ENCODE assay signal across 1 cellular context in the genomic region with DNA sequence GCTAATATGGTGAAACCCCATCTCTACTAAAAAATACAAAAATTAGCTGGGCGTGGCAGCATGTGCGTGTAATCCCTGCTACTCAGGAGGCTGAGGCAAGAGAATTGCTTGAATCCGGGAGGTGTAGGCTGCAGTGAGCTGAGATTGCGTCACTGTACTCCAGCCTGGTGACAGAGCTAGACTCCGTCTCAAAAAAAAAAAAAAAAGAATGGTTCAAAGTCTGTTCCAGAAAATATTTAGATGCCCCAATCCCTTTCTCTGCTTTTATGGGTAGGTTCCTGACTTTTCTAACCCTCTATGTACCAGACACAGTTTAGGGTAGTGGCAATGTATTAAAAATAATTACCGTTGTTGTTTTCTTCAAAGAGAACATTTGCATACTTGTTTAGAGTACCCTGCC.
TF ChIP-seq lines count a peak whose summit lies in the region.

No MANE protein-coding gene starts in this region.

TF ChIP-seq in HepG2, 621 proteins besides CTCF, POLR2A, EP300 and RAD21 (continued from another document and continues in another):
- TF ChIP-seq, protein P1, sequence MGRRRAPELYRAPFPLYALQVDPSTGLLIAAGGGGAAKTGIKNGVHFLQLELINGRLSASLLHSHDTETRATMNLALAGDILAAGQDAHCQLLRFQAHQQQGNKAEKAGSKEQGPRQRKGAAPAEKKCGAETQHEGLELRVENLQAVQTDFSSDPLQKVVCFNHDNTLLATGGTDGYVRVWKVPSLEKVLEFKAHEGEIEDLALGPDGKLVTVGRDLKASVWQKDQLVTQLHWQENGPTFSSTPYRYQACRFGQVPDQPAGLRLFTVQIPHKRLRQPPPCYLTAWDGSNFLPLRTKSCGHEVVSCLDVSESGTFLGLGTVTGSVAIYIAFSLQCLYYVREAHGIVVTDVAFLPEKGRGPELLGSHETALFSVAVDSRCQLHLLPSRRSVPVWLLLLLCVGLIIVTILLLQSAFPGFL (CRISPR knock-in tag; IDR thresholded peaks at IDR 0.05), result no peak
- no peak for TF ChIP-seq ZNF737 (CRISPR knock-in tag; IDR thresholded peaks at IDR 0.05; ENCODE audit: borderline replicate concordance)
- no peak for TF ChIP-seq ZNF256 (CRISPR knock-in tag; conservative IDR thresholded peaks at IDR 0.05)
- TF ChIP-seq KLF13 (CRISPR knock-in tag; IDR thresholded peaks at IDR 0.05), result no peak
- TF ChIP-seq, protein P2, sequence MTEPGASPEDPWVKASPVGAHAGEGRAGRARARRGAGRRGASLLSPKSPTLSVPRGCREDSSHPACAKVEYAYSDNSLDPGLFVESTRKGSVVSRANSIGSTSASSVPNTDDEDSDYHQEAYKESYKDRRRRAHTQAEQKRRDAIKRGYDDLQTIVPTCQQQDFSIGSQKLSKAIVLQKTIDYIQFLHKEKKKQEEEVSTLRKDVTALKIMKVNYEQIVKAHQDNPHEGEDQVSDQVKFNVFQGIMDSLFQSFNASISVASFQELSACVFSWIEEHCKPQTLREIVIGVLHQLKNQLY (CRISPR knock-in tag; IDR thresholded peaks at IDR 0.05), result no peak
- TF ChIP-seq ZNF225 (CRISPR knock-in tag; IDR thresholded peaks at IDR 0.05), result no peak
- TF ChIP-seq MEIS1 (CRISPR knock-in tag; IDR thresholded peaks at IDR 0.05; ENCODE audit: borderline replicate concordance), result 0 out of 2 replicates have a peak, but pooled peaks have one; percentile 47
- no peak for TF ChIP-seq ZNF562 (CRISPR knock-in tag; IDR thresholded peaks at IDR 0.05; ENCODE audit: borderline replicate concordance)
- TF ChIP-seq MZF1 (CRISPR knock-in tag; IDR thresholded peaks at IDR 0.05; ENCODE audit: borderline replicate concordance), result no peak
- TF ChIP-seq SP1 (IDR thresholded peaks at IDR 0.05), result no peak
- no peak for TF ChIP-seq SP1 (CRISPR knock-in tag; IDR thresholded peaks at IDR 0.05)
- no peak for TF ChIP-seq ZFP41 (CRISPR knock-in tag; IDR thresholded peaks at IDR 0.05; ENCODE audit: borderline replicate concordance)
- no peak for TF ChIP-seq ZNF678 (CRISPR knock-in tag; IDR thresholded peaks at IDR 0.05)
- no peak for TF ChIP-seq PTBP1 (IDR thresholded peaks at IDR 0.05; ENCODE audit: low read depth, low read length, poor library complexity, severe bottlenecking)
- no peak for TF ChIP-seq CENPT (CRISPR knock-in tag; IDR thresholded peaks at IDR 0.05; ENCODE audit: low read depth)
- TF ChIP-seq, protein P3, sequence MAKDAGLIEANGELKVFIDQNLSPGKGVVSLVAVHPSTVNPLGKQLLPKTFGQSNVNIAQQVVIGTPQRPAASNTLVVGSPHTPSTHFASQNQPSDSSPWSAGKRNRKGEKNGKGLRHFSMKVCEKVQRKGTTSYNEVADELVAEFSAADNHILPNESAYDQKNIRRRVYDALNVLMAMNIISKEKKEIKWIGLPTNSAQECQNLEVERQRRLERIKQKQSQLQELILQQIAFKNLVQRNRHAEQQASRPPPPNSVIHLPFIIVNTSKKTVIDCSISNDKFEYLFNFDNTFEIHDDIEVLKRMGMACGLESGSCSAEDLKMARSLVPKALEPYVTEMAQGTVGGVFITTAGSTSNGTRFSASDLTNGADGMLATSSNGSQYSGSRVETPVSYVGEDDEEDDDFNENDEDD (CRISPR knock-in tag; IDR thresholded peaks at IDR 0.05; ENCODE audit: borderline replicate concordance), result 0 out of 2 replicates have a peak, but pooled peaks have one; percentile 35
- no peak for TF ChIP-seq ZNF44 (CRISPR knock-in tag; IDR thresholded peaks at IDR 0.05)
- TF ChIP-seq, protein P4, sequence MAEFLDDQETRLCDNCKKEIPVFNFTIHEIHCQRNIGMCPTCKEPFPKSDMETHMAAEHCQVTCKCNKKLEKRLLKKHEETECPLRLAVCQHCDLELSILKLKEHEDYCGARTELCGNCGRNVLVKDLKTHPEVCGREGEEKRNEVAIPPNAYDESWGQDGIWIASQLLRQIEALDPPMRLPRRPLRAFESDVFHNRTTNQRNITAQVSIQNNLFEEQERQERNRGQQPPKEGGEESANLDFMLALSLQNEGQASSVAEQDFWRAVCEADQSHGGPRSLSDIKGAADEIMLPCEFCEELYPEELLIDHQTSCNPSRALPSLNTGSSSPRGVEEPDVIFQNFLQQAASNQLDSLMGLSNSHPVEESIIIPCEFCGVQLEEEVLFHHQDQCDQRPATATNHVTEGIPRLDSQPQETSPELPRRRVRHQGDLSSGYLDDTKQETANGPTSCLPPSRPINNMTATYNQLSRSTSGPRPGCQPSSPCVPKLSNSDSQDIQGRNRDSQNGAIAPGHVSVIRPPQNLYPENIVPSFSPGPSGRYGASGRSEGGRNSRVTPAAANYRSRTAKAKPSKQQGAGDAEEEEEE (CRISPR knock-in tag; IDR thresholded peaks at IDR 0.05; ENCODE audit: borderline replicate concordance), result no peak
- TF ChIP-seq ZNF468 (CRISPR knock-in tag; IDR thresholded peaks at IDR 0.05), result no peak
- no peak for TF ChIP-seq KDM5B (CRISPR knock-in tag; IDR thresholded peaks at IDR 0.05; ENCODE audit: borderline replicate concordance)
- no peak for TF ChIP-seq SIN3A (IDR thresholded peaks at IDR 0.05; ENCODE audit: borderline replicate concordance, low read depth, low read length)
- no peak for TF ChIP-seq ZEB1 (IDR thresholded peaks at IDR 0.05; ENCODE audit: insufficient replicate concordance, low read depth)
- TF ChIP-seq CCAR2 (optimal IDR thresholded peaks at IDR 0.05; ENCODE audit: low read depth, low read length), result no peak
- no peak for TF ChIP-seq ZNF780A (CRISPR knock-in tag; IDR thresholded peaks at IDR 0.05)
- TF ChIP-seq CEBPB (IDR thresholded peaks at IDR 0.05; ENCODE audit: borderline replicate concordance, low read depth, low read length), result peak; percentile 95; the same call in 1 of the 2 replicates
- TF ChIP-seq, protein P5, sequence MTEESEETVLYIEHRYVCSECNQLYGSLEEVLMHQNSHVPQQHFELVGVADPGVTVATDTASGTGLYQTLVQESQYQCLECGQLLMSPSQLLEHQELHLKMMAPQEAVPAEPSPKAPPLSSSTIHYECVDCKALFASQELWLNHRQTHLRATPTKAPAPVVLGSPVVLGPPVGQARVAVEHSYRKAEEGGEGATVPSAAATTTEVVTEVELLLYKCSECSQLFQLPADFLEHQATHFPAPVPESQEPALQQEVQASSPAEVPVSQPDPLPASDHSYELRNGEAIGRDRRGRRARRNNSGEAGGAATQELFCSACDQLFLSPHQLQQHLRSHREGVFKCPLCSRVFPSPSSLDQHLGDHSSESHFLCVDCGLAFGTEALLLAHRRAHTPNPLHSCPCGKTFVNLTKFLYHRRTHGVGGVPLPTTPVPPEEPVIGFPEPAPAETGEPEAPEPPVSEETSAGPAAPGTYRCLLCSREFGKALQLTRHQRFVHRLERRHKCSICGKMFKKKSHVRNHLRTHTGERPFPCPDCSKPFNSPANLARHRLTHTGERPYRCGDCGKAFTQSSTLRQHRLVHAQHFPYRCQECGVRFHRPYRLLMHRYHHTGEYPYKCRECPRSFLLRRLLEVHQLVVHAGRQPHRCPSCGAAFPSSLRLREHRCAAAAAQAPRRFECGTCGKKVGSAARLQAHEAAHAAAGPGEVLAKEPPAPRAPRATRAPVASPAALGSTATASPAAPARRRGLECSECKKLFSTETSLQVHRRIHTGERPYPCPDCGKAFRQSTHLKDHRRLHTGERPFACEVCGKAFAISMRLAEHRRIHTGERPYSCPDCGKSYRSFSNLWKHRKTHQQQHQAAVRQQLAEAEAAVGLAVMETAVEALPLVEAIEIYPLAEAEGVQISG (CRISPR knock-in tag; IDR thresholded peaks at IDR 0.05), result peak; percentile 30; the same call in 1 of the 2 replicates
- TF ChIP-seq ARNT (IDR thresholded peaks at IDR 0.05), result no peak
- TF ChIP-seq PHB2 (IDR thresholded peaks at IDR 0.05; ENCODE audit: partially characterized antibody), result no peak
- no peak for TF ChIP-seq MTA1 (CRISPR knock-in tag; IDR thresholded peaks at IDR 0.05; ENCODE audit: borderline replicate concordance)
- TF ChIP-seq, protein P6, sequence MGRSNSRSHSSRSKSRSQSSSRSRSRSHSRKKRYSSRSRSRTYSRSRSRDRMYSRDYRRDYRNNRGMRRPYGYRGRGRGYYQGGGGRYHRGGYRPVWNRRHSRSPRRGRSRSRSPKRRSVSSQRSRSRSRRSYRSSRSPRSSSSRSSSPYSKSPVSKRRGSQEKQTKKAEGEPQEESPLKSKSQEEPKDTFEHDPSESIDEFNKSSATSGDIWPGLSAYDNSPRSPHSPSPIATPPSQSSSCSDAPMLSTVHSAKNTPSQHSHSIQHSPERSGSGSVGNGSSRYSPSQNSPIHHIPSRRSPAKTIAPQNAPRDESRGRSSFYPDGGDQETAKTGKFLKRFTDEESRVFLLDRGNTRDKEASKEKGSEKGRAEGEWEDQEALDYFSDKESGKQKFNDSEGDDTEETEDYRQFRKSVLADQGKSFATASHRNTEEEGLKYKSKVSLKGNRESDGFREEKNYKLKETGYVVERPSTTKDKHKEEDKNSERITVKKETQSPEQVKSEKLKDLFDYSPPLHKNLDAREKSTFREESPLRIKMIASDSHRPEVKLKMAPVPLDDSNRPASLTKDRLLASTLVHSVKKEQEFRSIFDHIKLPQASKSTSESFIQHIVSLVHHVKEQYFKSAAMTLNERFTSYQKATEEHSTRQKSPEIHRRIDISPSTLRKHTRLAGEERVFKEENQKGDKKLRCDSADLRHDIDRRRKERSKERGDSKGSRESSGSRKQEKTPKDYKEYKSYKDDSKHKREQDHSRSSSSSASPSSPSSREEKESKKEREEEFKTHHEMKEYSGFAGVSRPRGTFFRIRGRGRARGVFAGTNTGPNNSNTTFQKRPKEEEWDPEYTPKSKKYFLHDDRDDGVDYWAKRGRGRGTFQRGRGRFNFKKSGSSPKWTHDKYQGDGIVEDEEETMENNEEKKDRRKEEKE (IDR thresholded peaks at IDR 0.05), result no peak
- TF ChIP-seq NCOA1 (CRISPR knock-in tag; IDR thresholded peaks at IDR 0.05), result no peak
- TF ChIP-seq, protein P7, sequence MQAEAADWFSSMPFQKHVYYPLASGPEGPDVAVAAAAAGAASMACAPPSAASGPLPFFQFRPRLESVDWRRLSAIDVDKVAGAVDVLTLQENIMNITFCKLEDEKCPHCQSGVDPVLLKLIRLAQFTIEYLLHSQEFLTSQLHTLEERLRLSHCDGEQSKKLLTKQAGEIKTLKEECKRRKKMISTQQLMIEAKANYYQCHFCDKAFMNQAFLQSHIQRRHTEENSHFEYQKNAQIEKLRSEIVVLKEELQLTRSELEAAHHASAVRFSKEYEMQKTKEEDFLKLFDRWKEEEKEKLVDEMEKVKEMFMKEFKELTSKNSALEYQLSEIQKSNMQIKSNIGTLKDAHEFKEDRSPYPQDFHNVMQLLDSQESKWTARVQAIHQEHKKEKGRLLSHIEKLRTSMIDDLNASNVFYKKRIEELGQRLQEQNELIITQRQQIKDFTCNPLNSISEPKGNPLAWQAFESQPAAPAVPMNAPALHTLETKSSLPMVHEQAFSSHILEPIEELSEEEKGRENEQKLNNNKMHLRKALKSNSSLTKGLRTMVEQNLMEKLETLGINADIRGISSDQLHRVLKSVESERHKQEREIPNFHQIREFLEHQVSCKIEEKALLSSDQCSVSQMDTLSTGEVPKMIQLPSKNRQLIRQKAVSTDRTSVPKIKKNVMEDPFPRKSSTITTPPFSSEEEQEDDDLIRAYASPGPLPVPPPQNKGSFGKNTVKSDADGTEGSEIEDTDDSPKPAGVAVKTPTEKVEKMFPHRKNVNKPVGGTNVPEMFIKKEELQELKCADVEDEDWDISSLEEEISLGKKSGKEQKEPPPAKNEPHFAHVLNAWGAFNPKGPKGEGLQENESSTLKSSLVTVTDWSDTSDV (CRISPR knock-in tag; IDR thresholded peaks at IDR 0.05), result no peak
- TF ChIP-seq ZNF773 (CRISPR knock-in tag; IDR thresholded peaks at IDR 0.05; ENCODE audit: borderline replicate concordance), result no peak
- TF ChIP-seq, protein P8, sequence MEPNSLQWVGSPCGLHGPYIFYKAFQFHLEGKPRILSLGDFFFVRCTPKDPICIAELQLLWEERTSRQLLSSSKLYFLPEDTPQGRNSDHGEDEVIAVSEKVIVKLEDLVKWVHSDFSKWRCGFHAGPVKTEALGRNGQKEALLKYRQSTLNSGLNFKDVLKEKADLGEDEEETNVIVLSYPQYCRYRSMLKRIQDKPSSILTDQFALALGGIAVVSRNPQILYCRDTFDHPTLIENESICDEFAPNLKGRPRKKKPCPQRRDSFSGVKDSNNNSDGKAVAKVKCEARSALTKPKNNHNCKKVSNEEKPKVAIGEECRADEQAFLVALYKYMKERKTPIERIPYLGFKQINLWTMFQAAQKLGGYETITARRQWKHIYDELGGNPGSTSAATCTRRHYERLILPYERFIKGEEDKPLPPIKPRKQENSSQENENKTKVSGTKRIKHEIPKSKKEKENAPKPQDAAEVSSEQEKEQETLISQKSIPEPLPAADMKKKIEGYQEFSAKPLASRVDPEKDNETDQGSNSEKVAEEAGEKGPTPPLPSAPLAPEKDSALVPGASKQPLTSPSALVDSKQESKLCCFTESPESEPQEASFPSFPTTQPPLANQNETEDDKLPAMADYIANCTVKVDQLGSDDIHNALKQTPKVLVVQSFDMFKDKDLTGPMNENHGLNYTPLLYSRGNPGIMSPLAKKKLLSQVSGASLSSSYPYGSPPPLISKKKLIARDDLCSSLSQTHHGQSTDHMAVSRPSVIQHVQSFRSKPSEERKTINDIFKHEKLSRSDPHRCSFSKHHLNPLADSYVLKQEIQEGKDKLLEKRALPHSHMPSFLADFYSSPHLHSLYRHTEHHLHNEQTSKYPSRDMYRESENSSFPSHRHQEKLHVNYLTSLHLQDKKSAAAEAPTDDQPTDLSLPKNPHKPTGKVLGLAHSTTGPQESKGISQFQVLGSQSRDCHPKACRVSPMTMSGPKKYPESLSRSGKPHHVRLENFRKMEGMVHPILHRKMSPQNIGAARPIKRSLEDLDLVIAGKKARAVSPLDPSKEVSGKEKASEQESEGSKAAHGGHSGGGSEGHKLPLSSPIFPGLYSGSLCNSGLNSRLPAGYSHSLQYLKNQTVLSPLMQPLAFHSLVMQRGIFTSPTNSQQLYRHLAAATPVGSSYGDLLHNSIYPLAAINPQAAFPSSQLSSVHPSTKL (CRISPR knock-in tag; IDR thresholded peaks at IDR 0.05), result peak; percentile 85
- no peak for TF ChIP-seq ZNF709 (CRISPR knock-in tag; IDR thresholded peaks at IDR 0.05)
- TF ChIP-seq, protein P9, sequence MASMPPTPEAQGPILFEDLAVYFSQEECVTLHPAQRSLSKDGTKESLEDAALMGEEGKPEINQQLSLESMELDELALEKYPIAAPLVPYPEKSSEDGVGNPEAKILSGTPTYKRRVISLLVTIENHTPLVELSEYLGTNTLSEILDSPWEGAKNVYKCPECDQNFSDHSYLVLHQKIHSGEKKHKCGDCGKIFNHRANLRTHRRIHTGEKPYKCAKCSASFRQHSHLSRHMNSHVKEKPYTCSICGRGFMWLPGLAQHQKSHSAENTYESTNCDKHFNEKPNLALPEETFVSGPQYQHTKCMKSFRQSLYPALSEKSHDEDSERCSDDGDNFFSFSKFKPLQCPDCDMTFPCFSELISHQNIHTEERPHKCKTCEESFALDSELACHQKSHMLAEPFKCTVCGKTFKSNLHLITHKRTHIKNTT (CRISPR knock-in tag; IDR thresholded peaks at IDR 0.05), result no peak
- no peak for TF ChIP-seq ZNF143 (CRISPR knock-in tag; IDR thresholded peaks at IDR 0.05)
- no peak; the same call in 1 of the 2 replicates for TF ChIP-seq SMAD3 (CRISPR knock-in tag; IDR thresholded peaks at IDR 0.05)
- TF ChIP-seq CREM (IDR thresholded peaks at IDR 0.05), result no peak
- no peak for TF ChIP-seq CREM (CRISPR knock-in tag; IDR thresholded peaks at IDR 0.05)
- no peak for TF ChIP-seq SYNCRIP (IDR thresholded peaks at IDR 0.05; ENCODE audit: insufficient read depth, low read depth, low read length)
- no peak for TF ChIP-seq PCBP1 (IDR thresholded peaks at IDR 0.05; ENCODE audit: borderline replicate concordance, low read depth, low read length)
- TF ChIP-seq TAF15 (IDR thresholded peaks at IDR 0.05; ENCODE audit: low read depth, low read length, poor library complexity, severe bottlenecking), result no peak
- TF ChIP-seq SMAD1 (CRISPR knock-in tag; IDR thresholded peaks at IDR 0.05; ENCODE audit: borderline replicate concordance, low read depth), result no peak
- no peak for TF ChIP-seq ZNF766 (CRISPR knock-in tag; IDR thresholded peaks at IDR 0.05; ENCODE audit: borderline replicate concordance)
- no peak for TF ChIP-seq CHD4 (IDR thresholded peaks at IDR 0.05; ENCODE audit: borderline replicate concordance, low read length)
